In the genomic region with DNA sequence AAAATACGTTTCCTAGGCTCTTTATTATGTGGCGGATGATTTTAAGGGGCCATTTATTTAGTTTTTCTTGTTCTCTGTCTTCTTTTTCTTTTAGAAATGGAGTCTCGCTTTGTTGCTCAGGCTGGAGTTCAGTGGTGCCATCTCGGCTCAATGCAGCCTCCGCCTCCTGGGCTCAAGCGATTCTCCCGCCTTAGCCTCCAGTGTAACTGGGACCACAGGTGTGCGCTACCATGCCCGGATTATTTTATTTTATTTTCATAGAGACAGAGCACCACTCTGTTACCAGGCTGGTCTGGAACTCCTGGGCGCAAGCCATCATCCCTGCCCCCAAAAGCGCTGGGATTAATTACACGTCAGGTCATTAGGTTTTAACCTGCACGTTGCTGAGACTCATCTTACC, we compare ENCODE assay signal across 2 cellular contexts.
TF ChIP-seq lines count a peak whose summit lies in the region.

No MANE protein-coding gene starts in this region.

TF ChIP-seq in GM23338, 12 proteins besides CTCF, POLR2A, EP300 and RAD21:
- TF ChIP-seq, protein P1, sequence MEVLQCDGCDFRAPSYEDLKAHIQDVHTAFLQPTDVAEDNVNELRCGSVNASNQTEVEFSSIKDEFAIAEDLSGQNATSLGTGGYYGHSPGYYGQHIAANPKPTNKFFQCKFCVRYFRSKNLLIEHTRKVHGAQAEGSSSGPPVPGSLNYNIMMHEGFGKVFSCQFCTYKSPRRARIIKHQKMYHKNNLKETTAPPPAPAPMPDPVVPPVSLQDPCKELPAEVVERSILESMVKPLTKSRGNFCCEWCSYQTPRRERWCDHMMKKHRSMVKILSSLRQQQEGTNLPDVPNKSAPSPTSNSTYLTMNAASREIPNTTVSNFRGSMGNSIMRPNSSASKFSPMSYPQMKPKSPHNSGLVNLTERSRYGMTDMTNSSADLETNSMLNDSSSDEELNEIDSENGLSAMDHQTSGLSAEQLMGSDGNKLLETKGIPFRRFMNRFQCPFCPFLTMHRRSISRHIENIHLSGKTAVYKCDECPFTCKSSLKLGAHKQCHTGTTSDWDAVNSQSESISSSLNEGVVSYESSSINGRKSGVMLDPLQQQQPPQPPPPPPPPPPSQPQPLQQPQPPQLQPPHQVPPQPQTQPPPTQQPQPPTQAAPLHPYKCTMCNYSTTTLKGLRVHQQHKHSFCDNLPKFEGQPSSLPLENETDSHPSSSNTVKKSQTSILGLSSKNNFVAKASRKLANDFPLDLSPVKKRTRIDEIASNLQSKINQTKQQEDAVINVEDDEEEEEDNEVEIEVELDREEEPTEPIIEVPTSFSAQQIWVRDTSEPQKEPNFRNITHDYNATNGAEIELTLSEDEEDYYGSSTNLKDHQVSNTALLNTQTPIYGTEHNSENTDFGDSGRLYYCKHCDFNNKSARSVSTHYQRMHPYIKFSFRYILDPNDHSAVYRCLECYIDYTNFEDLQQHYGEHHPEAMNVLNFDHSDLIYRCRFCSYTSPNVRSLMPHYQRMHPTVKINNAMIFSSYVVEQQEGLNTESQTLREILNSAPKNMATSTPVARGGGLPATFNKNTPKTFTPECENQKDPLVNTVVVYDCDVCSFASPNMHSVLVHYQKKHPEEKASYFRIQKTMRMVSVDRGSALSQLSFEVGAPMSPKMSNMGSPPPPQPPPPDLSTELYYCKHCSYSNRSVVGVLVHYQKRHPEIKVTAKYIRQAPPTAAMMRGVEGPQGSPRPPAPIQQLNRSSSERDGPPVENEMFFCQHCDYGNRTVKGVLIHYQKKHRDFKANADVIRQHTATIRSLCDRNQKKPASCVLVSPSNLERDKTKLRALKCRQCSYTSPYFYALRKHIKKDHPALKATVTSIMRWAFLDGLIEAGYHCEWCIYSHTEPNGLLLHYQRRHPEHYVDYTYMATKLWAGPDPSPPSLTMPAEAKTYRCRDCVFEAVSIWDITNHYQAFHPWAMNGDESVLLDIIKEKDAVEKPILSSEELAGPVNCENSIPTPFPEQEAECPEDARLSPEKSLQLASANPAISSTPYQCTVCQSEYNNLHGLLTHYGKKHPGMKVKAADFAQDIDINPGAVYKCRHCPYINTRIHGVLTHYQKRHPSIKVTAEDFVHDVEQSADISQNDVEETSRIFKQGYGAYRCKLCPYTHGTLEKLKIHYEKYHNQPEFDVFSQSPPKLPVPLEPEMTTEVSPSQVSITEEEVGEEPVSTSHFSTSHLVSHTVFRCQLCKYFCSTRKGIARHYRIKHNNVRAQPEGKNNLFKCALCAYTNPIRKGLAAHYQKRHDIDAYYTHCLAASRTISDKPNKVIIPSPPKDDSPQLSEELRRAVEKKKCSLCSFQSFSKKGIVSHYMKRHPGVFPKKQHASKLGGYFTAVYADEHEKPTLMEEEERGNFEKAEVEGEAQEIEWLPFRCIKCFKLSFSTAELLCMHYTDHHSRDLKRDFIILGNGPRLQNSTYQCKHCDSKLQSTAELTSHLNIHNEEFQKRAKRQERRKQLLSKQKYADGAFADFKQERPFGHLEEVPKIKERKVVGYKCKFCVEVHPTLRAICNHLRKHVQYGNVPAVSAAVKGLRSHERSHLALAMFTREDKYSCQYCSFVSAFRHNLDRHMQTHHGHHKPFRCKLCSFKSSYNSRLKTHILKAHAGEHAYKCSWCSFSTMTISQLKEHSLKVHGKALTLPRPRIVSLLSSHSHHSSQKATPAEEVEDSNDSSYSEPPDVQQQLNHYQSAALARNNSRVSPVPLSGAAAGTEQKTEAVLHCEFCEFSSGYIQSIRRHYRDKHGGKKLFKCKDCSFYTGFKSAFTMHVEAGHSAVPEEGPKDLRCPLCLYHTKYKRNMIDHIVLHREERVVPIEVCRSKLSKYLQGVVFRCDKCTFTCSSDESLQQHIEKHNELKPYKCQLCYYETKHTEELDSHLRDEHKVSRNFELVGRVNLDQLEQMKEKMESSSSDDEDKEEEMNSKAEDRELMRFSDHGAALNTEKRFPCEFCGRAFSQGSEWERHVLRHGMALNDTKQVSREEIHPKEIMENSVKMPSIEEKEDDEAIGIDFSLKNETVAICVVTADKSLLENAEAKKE (CRISPR knock-in tag; IDR thresholded peaks at IDR 0.05), result no peak
- TF ChIP-seq, protein P2, sequence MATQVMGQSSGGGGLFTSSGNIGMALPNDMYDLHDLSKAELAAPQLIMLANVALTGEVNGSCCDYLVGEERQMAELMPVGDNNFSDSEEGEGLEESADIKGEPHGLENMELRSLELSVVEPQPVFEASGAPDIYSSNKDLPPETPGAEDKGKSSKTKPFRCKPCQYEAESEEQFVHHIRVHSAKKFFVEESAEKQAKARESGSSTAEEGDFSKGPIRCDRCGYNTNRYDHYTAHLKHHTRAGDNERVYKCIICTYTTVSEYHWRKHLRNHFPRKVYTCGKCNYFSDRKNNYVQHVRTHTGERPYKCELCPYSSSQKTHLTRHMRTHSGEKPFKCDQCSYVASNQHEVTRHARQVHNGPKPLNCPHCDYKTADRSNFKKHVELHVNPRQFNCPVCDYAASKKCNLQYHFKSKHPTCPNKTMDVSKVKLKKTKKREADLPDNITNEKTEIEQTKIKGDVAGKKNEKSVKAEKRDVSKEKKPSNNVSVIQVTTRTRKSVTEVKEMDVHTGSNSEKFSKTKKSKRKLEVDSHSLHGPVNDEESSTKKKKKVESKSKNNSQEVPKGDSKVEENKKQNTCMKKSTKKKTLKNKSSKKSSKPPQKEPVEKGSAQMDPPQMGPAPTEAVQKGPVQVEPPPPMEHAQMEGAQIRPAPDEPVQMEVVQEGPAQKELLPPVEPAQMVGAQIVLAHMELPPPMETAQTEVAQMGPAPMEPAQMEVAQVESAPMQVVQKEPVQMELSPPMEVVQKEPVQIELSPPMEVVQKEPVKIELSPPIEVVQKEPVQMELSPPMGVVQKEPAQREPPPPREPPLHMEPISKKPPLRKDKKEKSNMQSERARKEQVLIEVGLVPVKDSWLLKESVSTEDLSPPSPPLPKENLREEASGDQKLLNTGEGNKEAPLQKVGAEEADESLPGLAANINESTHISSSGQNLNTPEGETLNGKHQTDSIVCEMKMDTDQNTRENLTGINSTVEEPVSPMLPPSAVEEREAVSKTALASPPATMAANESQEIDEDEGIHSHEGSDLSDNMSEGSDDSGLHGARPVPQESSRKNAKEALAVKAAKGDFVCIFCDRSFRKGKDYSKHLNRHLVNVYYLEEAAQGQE (IDR thresholded peaks at IDR 0.05; ENCODE audit: unreplicated experiment), result no peak
- TF ChIP-seq JUNB (IDR thresholded peaks at IDR 0.05; ENCODE audit: unreplicated experiment) (no peak), POLR2AphosphoS5 (IDR thresholded peaks at IDR 0.05; ENCODE audit: low read depth) (no peak), EZH2phosphoT487 (IDR thresholded peaks at IDR 0.05; ENCODE audit: unreplicated experiment) (no peak)

TF ChIP-seq in SK-N-SH treated with all-trans-retinoic acid at 6 μM for 48 hours, 23 proteins besides CTCF, POLR2A, EP300 and RAD21 (continued from another document):
- TF ChIP-seq, protein P3, sequence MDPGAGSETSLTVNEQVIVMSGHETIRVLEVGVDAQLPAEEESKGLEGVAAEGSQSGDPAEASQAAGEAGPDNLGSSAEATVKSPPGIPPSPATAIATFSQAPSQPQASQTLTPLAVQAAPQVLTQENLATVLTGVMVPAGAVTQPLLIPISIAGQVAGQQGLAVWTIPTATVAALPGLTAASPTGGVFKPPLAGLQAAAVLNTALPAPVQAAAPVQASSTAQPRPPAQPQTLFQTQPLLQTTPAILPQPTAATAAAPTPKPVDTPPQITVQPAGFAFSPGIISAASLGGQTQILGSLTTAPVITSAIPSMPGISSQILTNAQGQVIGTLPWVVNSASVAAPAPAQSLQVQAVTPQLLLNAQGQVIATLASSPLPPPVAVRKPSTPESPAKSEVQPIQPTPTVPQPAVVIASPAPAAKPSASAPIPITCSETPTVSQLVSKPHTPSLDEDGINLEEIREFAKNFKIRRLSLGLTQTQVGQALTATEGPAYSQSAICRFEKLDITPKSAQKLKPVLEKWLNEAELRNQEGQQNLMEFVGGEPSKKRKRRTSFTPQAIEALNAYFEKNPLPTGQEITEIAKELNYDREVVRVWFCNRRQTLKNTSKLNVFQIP (CRISPR knock-in tag; IDR thresholded peaks at IDR 0.05; ENCODE audit: borderline replicate concordance, low read depth), result no peak
- TF ChIP-seq ZNF565 (CRISPR knock-in tag; conservative IDR thresholded peaks at IDR 0.05; ENCODE audit: low read depth) (no peak), SNAI2 (CRISPR knock-in tag; IDR thresholded peaks at IDR 0.05) (no peak), PPARA (CRISPR knock-in tag; IDR thresholded peaks at IDR 0.05; ENCODE audit: borderline replicate concordance) (no peak), ZNF8 (CRISPR knock-in tag; IDR thresholded peaks at IDR 0.05) (no peak), ZC3H10 (CRISPR knock-in tag; IDR thresholded peaks at IDR 0.05) (no peak), ZNF70 (CRISPR knock-in tag; IDR thresholded peaks at IDR 0.05) (no peak), OSR1 (CRISPR knock-in tag; IDR thresholded peaks at IDR 0.05) (no peak), ZFP30 (CRISPR knock-in tag; IDR thresholded peaks at IDR 0.05) (no peak), GLIS3 (CRISPR knock-in tag; IDR thresholded peaks at IDR 0.05) (no peak), ESRRG (CRISPR knock-in tag; IDR thresholded peaks at IDR 0.05) (no peak)
TF ChIP-seq in SK-N-SH treated with all-trans-retinoic acid at 6 μM for 48 hours: peak in this region for 0.
